In genomic region chr1:93798301-93798700, GRCh38 we compare ENCODE assay signal across 13 cellular contexts.
A peak's percentile ranks its signal among the peaks of the same experiment; 100 is the strongest.
DNase-seq lines count a peak whose midpoint lies in the region; TF ChIP-seq lines count a peak whose summit lies in the region.
"Had no signal": no experiment of that assay in that cellular context is flagged by ENCODE, and none has a peak within 500 bp of the region (broad histone marks: within the 10 kb centered on the region; RNA-seq: fewer than 3 reads in every experiment).

No MANE protein-coding gene starts in this region.

- TF ChIP-seq POLR2A in spleen (IDR thresholded peaks at IDR 0.05): no peak

- H3K36me3 ChIP-seq in spleen: no peaks in the 10 kb centered on the region
- H3K36me3 ChIP-seq: stomach had no signal

- no peak overlapping the region for H3K4me3 ChIP-seq in spleen
- H3K4me3 ChIP-seq: stomach had no signal

- no peaks in the 10 kb centered on the region for H3K27me3 ChIP-seq in spleen (replicated peaks in 1 of 7)
- H3K27me3 ChIP-seq: stomach had no signal

- no peak for TF ChIP-seq CTCF in spleen (IDR thresholded peaks at IDR 0.05 in 8 of 11, conservative IDR thresholded peaks at IDR 0.05 in 3 of 11)

- H3K9me3 ChIP-seq in spleen: no peaks in the 10 kb centered on the region
- H3K9me3 ChIP-seq: stomach had no signal

- 70 to 89% (median 88%) methylated on average over 1 of the region's 1 CpG for WGBS in spleen, 5 donors

- H3K27ac ChIP-seq in spleen: no peak overlapping the region
- H3K27ac ChIP-seq: HL-60, stomach had no signal

- peak; percentile 80 for DNase-seq in GM03348 (ENCODE audit: low spot score)
- DNase-seq in RPMI7951 (ENCODE audit: low read depth): peak; percentile 84
- DNase-seq in fibroblast of gingiva (ENCODE audit: low read depth): peak; percentile 91
- DNase-seq in pulmonary artery endothelial cell (ENCODE audit: low read depth, low spot score): peak; percentile 71
- DNase-seq in spleen: no peak
- no peak for DNase-seq in GM19238 (ENCODE audit: insufficient read length, low spot score)
- no peak for DNase-seq in DMS79 (lab: John Stamatoyannopoulos, UW)
- no peak for DNase-seq in DMS153 treated with DMSO at 0.1 percent for 48 hours (lab: John Stamatoyannopoulos, UW; ENCODE audit: unreplicated experiment)
- DNase-seq: activated CD8-positive, alpha-beta memory T cell treated with anti-CD3 and anti-CD28 coated beads, Interleukin-2, amount 10 ng/mL, durations not matched to agents 7 days and 5 days; effector CD8-positive, alpha-beta T cell; NCI-H1092; stomach had no signal

- H3K4me1 ChIP-seq in spleen: peaks cover 0 to 4% (median 0%) of the 10 kb centered on the region in 6 donors
- H3K4me1 ChIP-seq: stomach had no signal

- intact Hi-C loops in spleen (cut with DNase I; ENCODE audit: low total_unique reads): no loop called here

Comparison
In these comparisons a context has a peak if more than half of its experiments do, and no peak if none do; other contexts are left out.
1. DNase-seq: peak in GM03348 (single experiment), RPMI7951 (single experiment), fibroblast of gingiva (single experiment) and pulmonary artery endothelial cell (single experiment); none in spleen (single experiment), GM19238 (single experiment), DMS79 (single experiment) and DMS153 treated with DMSO at 0.1 percent for 48 hours (single experiment).